ENCODE assay signal across 18 cellular contexts in genomic region chr10:116877391-116877790, GRCh38. TPM values are rescaled to one million over a fixed set of nuclear protein-coding genes. Genes with fewer than 3 reads are reported as not detected.
"Had no signal": no experiment of that assay in that cellular context is flagged by ENCODE, and none has a peak within 500 bp of the region (broad histone marks: within the 10 kb centered on the region; RNA-seq: fewer than 3 reads in every experiment).

No MANE protein-coding gene starts in this region.

- FAIRE-seq: kidney, small intestine, urothelium cell line had no signal

- H3K36me3 ChIP-seq: esophagus squamous epithelium, neutrophil, right atrium auricular region had no signal

- H3K4me1 Mint-ChIP-seq: naive thymus-derived CD4-positive, alpha-beta T cell had no signal

- H3K4me1 ChIP-seq: esophagus squamous epithelium, right atrium auricular region had no signal

- H3K4me2 ChIP-seq: hepatocyte had no signal

- H3K36me3 Mint-ChIP-seq: type B pancreatic cell had no signal

- H3K27ac ChIP-seq: esophagus squamous epithelium, hepatocyte, neutrophil, right atrium auricular region had no signal

- ATAC-seq: left colon; naive thymus-derived CD4-positive, alpha-beta T cell had no signal

- H3K4me3 Mint-ChIP-seq: naive thymus-derived CD4-positive, alpha-beta T cell; type B pancreatic cell had no signal

- H3K27me3 ChIP-seq: dorsolateral prefrontal cortex, right atrium auricular region had no signal

- H2AFZ ChIP-seq: hepatocyte had no signal

- DNase-seq: cortex of kidney; effector CD8-positive, alpha-beta T cell; esophagus squamous epithelium; foreskin fibroblast; kidney; left colon; mesendoderm; naive thymus-derived CD4-positive, alpha-beta T cell; small intestine; stimulated activated CD4-positive, alpha-beta T cell treated with anti-CD3 and anti-CD28 coated beads, Interleukin-12 subunit alpha, Interleukin-12 subunit beta, amount 100 ng/mL, for 4 hours; stimulated activated naive CD4-positive, alpha-beta T cell treated with Interleukin-2 at 50 U/mL for 16 hours had no signal

- H3K27ac Mint-ChIP-seq: naive thymus-derived CD4-positive, alpha-beta T cell; type B pancreatic cell had no signal

- H3K4me3 ChIP-seq: dorsolateral prefrontal cortex, esophagus squamous epithelium, hepatocyte, right atrium auricular region had no signal

- H3K79me2 ChIP-seq: hepatocyte had no signal

- H3K9me3 ChIP-seq: esophagus squamous epithelium, neutrophil, right atrium auricular region had no signal

RNA-seq across cellular contexts. Expression of gene ENO4, which starts 28.1 kb away (rescaled TPM):
- total RNA-seq: lung microvascular endothelial cell; naive thymus-derived CD4-positive, alpha-beta T cell had no signal
- polyA plus RNA-seq: naive thymus-derived CD4-positive, alpha-beta T cell had no signal
